Comparison of ENCODE assay signal across 8 cellular contexts in genomic region chr17:81925860-81926450, GRCh38. TPM values are rescaled to one million over a fixed set of nuclear protein-coding genes. Genes with fewer than 3 reads are reported as not detected.
DNase-seq lines count a peak whose midpoint lies in the region; ATAC-seq and TF ChIP-seq lines count a peak whose summit lies in the region.

No MANE protein-coding gene starts in this region.

- H3K4me3 ChIP-seq in adrenal gland (peak overlapping the region in 2 of 4 donors; percentile 89 to 100), left lung (peak overlapping the region; percentile 66 to 98), thymus (ENCODE audit: low read length) (peak overlapping the region; percentile 92)

- H3K27me3 Mint-ChIP-seq in activated CD4-positive, alpha-beta T cell treated with anti-CD3 and anti-CD28 coated beads, Interleukin-2, amount 10 ng/mL, durations not matched to agents 24 days and 14 days, result peaks cover 5% of the 10 kb centered on the region

- intact Hi-C loops in activated CD4-positive, alpha-beta T cell treated with anti-CD3 and anti-CD28 coated beads, Interleukin-2, amount 10 ng/mL, durations not matched to agents 24 days and 14 days (cut with micrococcal nuclease), result loop anchor here (2.0 to 5.0 kb wide), 3 partner anchors 15 to 93 kb away; partner anchors contain the start of genes ARHGDIA, MCRIP1 and PCYT2
- intact Hi-C loops in adrenal gland (cut with DNase I) (no loop called here), left lung (cut with DNase I) (no loop called here)

- peaks cover 39 to 47% of the 10 kb centered on the region in 2 donors for H3K4me1 ChIP-seq in adrenal gland (replicated peaks in 1 of 2)
- H3K4me1 ChIP-seq in left lung, result peaks cover 19 to 67% of the 10 kb centered on the region in 2 donors
- H3K4me1 ChIP-seq in thymus (ENCODE audit: control insufficient read depth, insufficient read depth, low read length), result peaks cover 35% of the 10 kb centered on the region

- peak overlapping the region; percentile 92 for H3K4me3 Mint-ChIP-seq in activated CD4-positive, alpha-beta T cell treated with anti-CD3 and anti-CD28 coated beads, Interleukin-2, amount 10 ng/mL, durations not matched to agents 24 days and 14 days

- TF ChIP-seq POLR2A in adrenal gland (IDR thresholded peaks at IDR 0.05), result no peak

- no peak for ATAC-seq in left lung

- no peak for DNase-seq in activated CD4-positive, alpha-beta T cell treated with anti-CD3 and anti-CD28 coated beads, Interleukin-2, amount 10 ng/mL, durations not matched to agents 24 days and 14 days
- no peak for DNase-seq in activated CD4-positive, alpha-beta T cell treated with anti-CD3 and anti-CD28 coated beads for 48 hours
- DNase-seq in adrenal gland (no peak), left lung (no peak), DMS 273 (lab: John Stamatoyannopoulos, UW; ENCODE audit: unreplicated experiment) (no peak), MV-4-11 (lab: John Stamatoyannopoulos, UW) (no peak), amniotic stem cell (lab: John Stamatoyannopoulos, UW) (no peak)

- TF ChIP-seq CTCF in adrenal gland (IDR thresholded peaks at IDR 0.05) (no peak), left lung (IDR thresholded peaks at IDR 0.05) (no peak)

- no peaks in the 10 kb centered on the region for H3K9me3 ChIP-seq in adrenal gland (replicated peaks in 1 of 3)
- no peaks in the 10 kb centered on the region for H3K9me3 ChIP-seq in left lung
- H3K9me3 ChIP-seq in thymus (ENCODE audit: control insufficient read depth), result no peaks in the 10 kb centered on the region

- H3K9me3 Mint-ChIP-seq in activated CD4-positive, alpha-beta T cell treated with anti-CD3 and anti-CD28 coated beads, Interleukin-2, amount 10 ng/mL, durations not matched to agents 24 days and 14 days, result no peaks in the 10 kb centered on the region

- WGBS in adrenal gland, 4 donors, result 52 to 58% (median 57%) methylated on average over 6 to 10 of the region's 10 CpGs
- WGBS in thymus, result 78% methylated on average over 10 of the region's 10 CpGs

- H3K27ac Mint-ChIP-seq in activated CD4-positive, alpha-beta T cell treated with anti-CD3 and anti-CD28 coated beads, Interleukin-2, amount 10 ng/mL, durations not matched to agents 24 days and 14 days, result peak overlapping the region; percentile 90

- H3K27ac ChIP-seq in adrenal gland (peak overlapping the region; percentile 91 to 99 (median 95)), left lung (peak overlapping the region; percentile 96 to 98), thymus (ENCODE audit: low read depth) (peak overlapping the region; percentile 76)

- H3K36me3 ChIP-seq in adrenal gland (replicated peaks in 1 of 2) (peaks cover 0 to 14% of the 10 kb centered on the region in 2 donors), left lung (peaks cover 0 to 20% of the 10 kb centered on the region in 2 donors), thymus (ENCODE audit: control insufficient read depth, insufficient read depth) (peaks cover 16% of the 10 kb centered on the region)

- H3K27me3 ChIP-seq in adrenal gland, result no peaks in the 10 kb centered on the region
- peaks cover 0 to 31% of the 10 kb centered on the region in 2 donors for H3K27me3 ChIP-seq in left lung
- H3K27me3 ChIP-seq in thymus (ENCODE audit: control insufficient read depth, insufficient read depth), result peaks cover 20% of the 10 kb centered on the region

- H3K4me1 Mint-ChIP-seq in activated CD4-positive, alpha-beta T cell treated with anti-CD3 and anti-CD28 coated beads, Interleukin-2, amount 10 ng/mL, durations not matched to agents 24 days and 14 days, result peaks cover 29% of the 10 kb centered on the region

- peaks cover 7% of the 10 kb centered on the region for H3K36me3 Mint-ChIP-seq in activated CD4-positive, alpha-beta T cell treated with anti-CD3 and anti-CD28 coated beads, Interleukin-2, amount 10 ng/mL, durations not matched to agents 24 days and 14 days (ENCODE audit: low read depth)

RNA-seq across cellular contexts. Expression of gene MAFG, which starts 1.6 kb away (rescaled TPM):
- total RNA-seq in activated CD4-positive, alpha-beta T cell treated with anti-CD3 and anti-CD28 coated beads, Interleukin-2, amount 10 ng/mL, durations not matched to agents 24 days and 14 days, result 32.5 and 33.3 TPM in 2 replicates
- 10 to 100 TPM; 19.7 to 44.5 (median 25.6) TPM for total RNA-seq in adrenal gland
- 10 to 100 TPM in 1 of 3 donors, 1 to 10 TPM in 2; 7.7 to 13.0 (median 8.9) TPM for polyA plus RNA-seq in adrenal gland
- total RNA-seq in left lung, result 10 to 100 TPM; 25.3 to 39.8 TPM
- polyA plus RNA-seq in thymus, result 7.3 TPM

RNA-seq across cellular contexts. Expression of gene SIRT7, which starts 8.0 kb away (rescaled TPM):
- total RNA-seq in activated CD4-positive, alpha-beta T cell treated with anti-CD3 and anti-CD28 coated beads, Interleukin-2, amount 10 ng/mL, durations not matched to agents 24 days and 14 days, result 54.9 and 58.2 TPM in 2 replicates
- 10 to 100 TPM; 10.4 to 25.2 (median 14.6) TPM for total RNA-seq in adrenal gland
- 10 to 100 TPM in 2 of 3 donors, 1 to 10 TPM in 1; 4.2 to 49.8 (median 33.3) TPM for polyA plus RNA-seq in adrenal gland
- 10 to 100 TPM; 23.9 to 37.9 TPM for total RNA-seq in left lung
- polyA plus RNA-seq in thymus, result 47.7 TPM

RNA-seq across cellular contexts. Expression of gene PYCR1, which starts 11.1 kb away (rescaled TPM):
- 136 and 138 TPM in 2 replicates for total RNA-seq in activated CD4-positive, alpha-beta T cell treated with anti-CD3 and anti-CD28 coated beads, Interleukin-2, amount 10 ng/mL, durations not matched to agents 24 days and 14 days
- 10 to 100 TPM in 1 of 8 donors, 1 to 10 TPM in 6, under 1 TPM in 1; 0.79 to 10.2 (median 4.7) TPM for total RNA-seq in adrenal gland
- 1 to 10 TPM; 1.8 to 5.4 (median 2.0) TPM for polyA plus RNA-seq in adrenal gland
- 10 to 100 TPM; 74.0 to 83.0 TPM for total RNA-seq in left lung
- 2.9 TPM for polyA plus RNA-seq in thymus

RNA-seq across cellular contexts. Expression of gene PCYT2, which starts 14.8 kb away (rescaled TPM):
- 43.0 and 46.5 TPM in 2 replicates for total RNA-seq in activated CD4-positive, alpha-beta T cell treated with anti-CD3 and anti-CD28 coated beads, Interleukin-2, amount 10 ng/mL, durations not matched to agents 24 days and 14 days
- 10 to 100 TPM; 19.8 to 31.6 (median 26.9) TPM for total RNA-seq in adrenal gland
- 10 to 100 TPM; 32.5 to 41.2 (median 37.5) TPM for polyA plus RNA-seq in adrenal gland
- 10 to 100 TPM; 38.0 to 57.7 TPM for total RNA-seq in left lung
- 37.4 TPM for polyA plus RNA-seq in thymus

RNA-seq across cellular contexts. Expression of gene MYADML2, which starts 21.1 kb away (rescaled TPM):
- total RNA-seq in activated CD4-positive, alpha-beta T cell treated with anti-CD3 and anti-CD28 coated beads, Interleukin-2, amount 10 ng/mL, durations not matched to agents 24 days and 14 days, result not detected in 2 replicates
- total RNA-seq in adrenal gland (not detected), left lung (not detected)
- polyA plus RNA-seq in adrenal gland (not detected), thymus (0.07 TPM)

Comparison
In these comparisons a context has a peak if more than half of its experiments do, and no peak if none do; other contexts are left out.
1. RNA of gene PYCR1, which starts 11.1 kb away (total RNA-seq): 136 to 138 TPM in activated CD4-positive, alpha-beta T cell treated with anti-CD3 and anti-CD28 coated beads, Interleukin-2, amount 10 ng/mL, durations not matched to agents 24 days and 14 days and 74.0 to 83.0 TPM in left lung; 0.79 to 10.2 TPM in adrenal gland; every median in the first group is over 4 times any median in the second.
2. Peak in every context shown above with its lines, with median percentiles within 50 percentile points of each other: H3K27ac ChIP-seq.